In the genomic region with DNA sequence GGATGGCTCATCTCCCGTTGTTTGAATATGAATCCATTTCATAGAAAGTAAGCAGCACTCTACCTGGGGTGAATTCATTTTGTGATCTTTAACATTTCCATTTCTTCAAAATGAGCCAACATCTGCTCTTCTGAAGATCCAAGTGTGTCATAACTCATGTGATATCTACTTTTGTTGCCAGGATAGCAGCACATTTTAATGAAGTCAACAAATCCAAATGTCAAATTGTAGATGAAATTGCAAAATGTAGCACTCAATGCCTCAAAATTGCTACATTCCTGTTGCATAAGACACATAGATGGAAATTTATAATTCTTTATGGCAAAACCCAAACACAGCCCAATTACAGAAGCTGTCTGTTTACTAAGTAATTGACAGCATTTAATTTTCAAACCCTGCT, we compare ENCODE assay signal across 23 cellular contexts.
"Had no signal": no experiment of that assay in that cellular context is flagged by ENCODE, and none has a peak within 500 bp of the region (broad histone marks: within the 10 kb centered on the region; RNA-seq: fewer than 3 reads in every experiment).

No MANE protein-coding gene starts in this region.

- H3K36me3 ChIP-seq: MG63 had no signal

- H3K9me3 ChIP-seq: MG63 had no signal

- DNase-seq: activated CD4-positive, alpha-beta memory T cell treated with anti-CD3 and anti-CD28 coated beads for 36 hours; activated CD4-positive, alpha-beta T cell treated with anti-CD3 and anti-CD28 coated beads, Interleukin-2, amount 10 ng/mL, durations not matched to agents 7 days and 5 days; activated CD4-positive, CD25-positive, alpha-beta regulatory T cell; activated CD8-positive, alpha-beta memory T cell treated with anti-CD3 and anti-CD28 coated beads for 24 hours; activated gamma-delta T cell; activated naive CD4-positive, alpha-beta T cell treated with anti-CD3 and anti-CD28 coated beads for 36 hours; activated T-cell treated with anti-CD3 and anti-CD28 coated beads, Interleukin-2, amount 50 U/mL, for 4 hours; anterior cingulate cortex; caudate nucleus; MG63; NCI-H1105; NCI-H1436; NCI-H1694 treated with DMSO at 0.1 percent for 48 hours; NCI-H2029 treated with DMSO at 0.1 percent for 48 hours; NCI-H345; NCI-H510A; NCI-H526 treated with DMSO at 0.1 percent for 48 hours; NCI-H82; SIG-M5; T-helper 1 cell had no signal

- H3K27ac ChIP-seq: SK-N-MC, VCaP had no signal

- H3K27me3 ChIP-seq: MG63 had no signal

- ATAC-seq: activated T-cell treated with anti-CD3 and anti-CD28 coated beads, Interleukin-2, amount 50 U/mL, for 4 hours; activated T-helper 17 cell treated with anti-CD3 and anti-CD28 coated beads, Interleukin-2, amount 50 U/mL, for 72 hours had no signal

- H3K4me3 ChIP-seq: MG63, SK-N-MC had no signal
